1 cellular context compared by ENCODE assay signal in genomic region chr12:26158078-26158764, GRCh38.
TF ChIP-seq lines count a peak whose summit lies in the region.

No MANE protein-coding gene starts in this region.

TF ChIP-seq in IMR-90, 13 proteins besides CTCF, POLR2A, EP300 and RAD21:
- no peak for TF ChIP-seq MAFK (IDR thresholded peaks at IDR 0.05; ENCODE audit: low read depth, low read length)
